11 cellular contexts compared by ENCODE assay signal in genomic region chr4:77538144-77538543, GRCh38.
DNase-seq lines count a peak whose midpoint lies in the region; ATAC-seq and TF ChIP-seq lines count a peak whose summit lies in the region.
"Had no signal": no experiment of that assay in that cellular context is flagged by ENCODE, and none has a peak within 500 bp of the region (broad histone marks: within the 10 kb centered on the region; RNA-seq: fewer than 3 reads in every experiment).

No MANE protein-coding gene starts in this region.

- H3K4me3 Mint-ChIP-seq in nephron progenitor cell: no peak overlapping the region

- peaks cover 11% of the 10 kb centered on the region for H3K9me3 Mint-ChIP-seq in nephron progenitor cell

- ATAC-seq in left colon (peak; percentile 84), GM18873 (IDR thresholded peaks at IDR 0.05; ENCODE audit: low FRiP score, unreplicated experiment) (no peak)

- H3K27ac Mint-ChIP-seq in nephron progenitor cell: no peak overlapping the region

- H3K27me3 Mint-ChIP-seq in nephron progenitor cell (ENCODE audit: low read depth, poor library complexity): peaks cover 13% of the 10 kb centered on the region

- intact Hi-C loops in left colon (cut with DNase I, micrococcal nuclease): no loop called here

- DNase-seq in AG08396 (ENCODE audit: low spot score) (peak; percentile 16), H4 (ENCODE audit: low spot score) (peak; percentile 71), amniotic epithelial cell (ENCODE audit: low read depth) (peak; percentile 87), left colon (no peak), nephron progenitor cell (no peak), OCI-M2 (lab: John Stamatoyannopoulos, UW; ENCODE audit: unreplicated experiment) (no peak), NCI-H2196 (lab: John Stamatoyannopoulos, UW; ENCODE audit: unreplicated experiment) (no peak)
- DNase-seq: activated CD4-positive, CD25-positive, alpha-beta regulatory T cell treated with anti-CD3 and anti-CD28 coated beads, Interleukin-2, amount 50 U/mL, for 72 hours; DND-41; Karpas-422 had no signal

- no peaks in the 10 kb centered on the region for H3K4me1 Mint-ChIP-seq in nephron progenitor cell

- H3K36me3 Mint-ChIP-seq in nephron progenitor cell (ENCODE audit: low read depth): no peaks in the 10 kb centered on the region

- TF ChIP-seq CTCF in nephron progenitor cell (IDR thresholded peaks at IDR 0.05): no peak

Comparison
In these comparisons a context has a peak if more than half of its experiments do, and no peak if none do; other contexts are left out.
1. DNase-seq: peak in AG08396 (single experiment), H4 (single experiment) and amniotic epithelial cell (single experiment); none in left colon (0 of 2), nephron progenitor cell (single experiment), OCI-M2 (single experiment) and NCI-H2196 (single experiment).